10 cellular contexts compared by ENCODE assay signal in the genomic region with DNA sequence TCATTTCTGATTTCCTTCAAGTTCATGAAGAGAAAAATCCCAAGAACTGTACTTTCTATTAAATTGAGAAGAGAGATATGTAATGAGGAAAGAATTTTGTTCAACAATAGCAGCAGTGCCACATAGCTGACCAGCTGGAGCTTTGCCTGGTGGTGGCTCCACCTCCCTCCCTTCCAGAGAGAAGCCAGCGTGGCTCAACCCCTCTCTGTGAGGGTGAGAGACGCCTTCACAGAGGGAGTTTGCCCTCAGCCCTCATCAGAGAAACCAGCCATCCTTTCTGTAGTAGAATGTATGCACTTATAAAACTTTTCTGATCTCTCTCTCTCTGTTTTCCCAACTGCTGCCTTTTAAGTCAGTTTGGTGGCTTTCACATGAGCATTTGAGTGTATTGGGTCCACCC. TPM values are rescaled to one million over a fixed set of nuclear protein-coding genes. Genes with fewer than 3 reads are reported as not detected.
A peak's percentile ranks its signal among the peaks of the same experiment; 100 is the strongest.
DNase-seq lines count a peak whose midpoint lies in the region; ATAC-seq and TF ChIP-seq lines count a peak whose summit lies in the region.
"Had no signal": no experiment of that assay in that cellular context is flagged by ENCODE, and none has a peak within 500 bp of the region (broad histone marks: within the 10 kb centered on the region; RNA-seq: fewer than 3 reads in every experiment).

No MANE protein-coding gene starts in this region.

- CTCF ChIA-PET in T-cell (lab: Charles Lee) = no interaction called here

- DNase-seq in AG09309 (ENCODE audit: low read depth) (peak; percentile 90), SJSA1 (ENCODE audit: low read depth in 1 of 2, low spot score in 2 of 2) (peak; percentile 91 to 93), foreskin keratinocyte (peak in 1 of 2 donors; percentile 41), non-pigmented ciliary epithelial cell (ENCODE audit: low read depth) (peak; percentile 84), activated gamma-delta T cell (lab: John Stamatoyannopoulos, UW) (no peak), NCI-H1436 treated with DMSO at 0.1 percent for 48 hours (lab: John Stamatoyannopoulos, UW) (no peak), T-cell (no peak), NCI-H2081 (lab: John Stamatoyannopoulos, UW) (no peak)

- ATAC-seq in foreskin keratinocyte (peak; percentile 58), T-cell (replicated peaks in 1 of 4) (no peak)

- no peak overlapping the region for H3K4me3 Mint-ChIP-seq in T-cell
- H3K4me3 Mint-ChIP-seq: stimulated activated naive CD8-positive, alpha-beta T cell treated with anti-CD3 and anti-CD28 coated beads, Interleukin-15, Interleukin-2, amounts not matched to agents 100 ng/mL and 50 ng/mL, for 24 hours had no signal

- POLR2A ChIA-PET in T-cell (lab: Charles Lee) = no interaction called here

- no peaks in the 10 kb centered on the region for H3K9me3 ChIP-seq in SJSA1 (replicated peaks)

- peaks cover 0 to 4% of the 10 kb centered on the region in 2 donors for H3K27me3 Mint-ChIP-seq in T-cell

- no peaks in the 10 kb centered on the region for H3K27me3 ChIP-seq in SJSA1 (replicated peaks)
- H3K27me3 ChIP-seq in foreskin keratinocyte = no peaks in the 10 kb centered on the region

- H3K27ac ChIP-seq in SJSA1 (peak overlapping the region; percentile 89), foreskin keratinocyte (no peak overlapping the region)
- H3K27ac ChIP-seq: epithelial cell of prostate had no signal

- no peaks in the 10 kb centered on the region for H3K36me3 ChIP-seq in SJSA1

- H3K4me3 ChIP-seq in AG09309 (ENCODE audit: control insufficient read depth, low read depth, low read length) = peak overlapping the region; percentile 22
- peak overlapping the region; percentile 12; the same call in 1 of the 2 replicates for H3K4me3 ChIP-seq in SJSA1

- H3K9me3 Mint-ChIP-seq in T-cell = no peaks in the 10 kb centered on the region
- H3K9me3 Mint-ChIP-seq: stimulated activated naive CD8-positive, alpha-beta T cell treated with anti-CD3 and anti-CD28 coated beads, Interleukin-15, Interleukin-2, amounts not matched to agents 100 ng/mL and 50 ng/mL, for 24 hours had no signal

- H3K4me1 Mint-ChIP-seq in T-cell = no peaks in the 10 kb centered on the region

- H3K36me3 Mint-ChIP-seq in T-cell = no peaks in the 10 kb centered on the region

- TF ChIP-seq CTCF in AG09309 (IDR thresholded peaks at IDR 0.05; ENCODE audit: control insufficient read depth, insufficient read depth, low read depth, low read length, missing control alignments) = no peak
- TF ChIP-seq CTCF in foreskin keratinocyte (conservative IDR thresholded peaks at IDR 0.05) = no peak

- H3K4me1 ChIP-seq in SJSA1 (replicated peaks) (peaks cover 36% of the 10 kb centered on the region), foreskin keratinocyte (peaks cover 11% of the 10 kb centered on the region)

- no peak overlapping the region for H3K27ac Mint-ChIP-seq in T-cell
- H3K27ac Mint-ChIP-seq: stimulated activated naive CD8-positive, alpha-beta T cell treated with anti-CD3 and anti-CD28 coated beads, Interleukin-15, Interleukin-2, amounts not matched to agents 100 ng/mL and 50 ng/mL, for 24 hours had no signal

RNA-seq across cellular contexts. Expression of gene COL1A2, which starts 20.5 kb away (rescaled TPM):
- 2,203 and 4,473 TPM in 2 replicates for total RNA-seq in SJSA1 (2014; rRNA removed; shearing (Covaris generic))
- total RNA-seq in foreskin keratinocyte (0.60 and 1.8 TPM in 2 replicates), T-cell (1 to 10 TPM in 3 of 5 donors, not detected in 2; 2.5 to 4.7 (median 3.1) TPM)
- 0.37 and 1.4 TPM in 2 replicates for polyA plus RNA-seq in foreskin keratinocyte

Comparison
In these comparisons a context has a peak if more than half of its experiments do, and no peak if none do; other contexts are left out.
1. DNase-seq: peak in AG09309 (single experiment), SJSA1 (2 of 2) and non-pigmented ciliary epithelial cell (single experiment); none in activated gamma-delta T cell (single experiment), NCI-H1436 treated with DMSO at 0.1 percent for 48 hours (single experiment), T-cell (0 of 34) and NCI-H2081 (0 of 2).
2. RNA of gene COL1A2, which starts 20.5 kb away (total RNA-seq): 2,203 to 4,473 TPM in SJSA1; 2.5 to 4.7 TPM in T-cell and 0.60 to 1.8 TPM in foreskin keratinocyte; every median in the first group is over 100 times any median in the second.